In the genomic region with DNA sequence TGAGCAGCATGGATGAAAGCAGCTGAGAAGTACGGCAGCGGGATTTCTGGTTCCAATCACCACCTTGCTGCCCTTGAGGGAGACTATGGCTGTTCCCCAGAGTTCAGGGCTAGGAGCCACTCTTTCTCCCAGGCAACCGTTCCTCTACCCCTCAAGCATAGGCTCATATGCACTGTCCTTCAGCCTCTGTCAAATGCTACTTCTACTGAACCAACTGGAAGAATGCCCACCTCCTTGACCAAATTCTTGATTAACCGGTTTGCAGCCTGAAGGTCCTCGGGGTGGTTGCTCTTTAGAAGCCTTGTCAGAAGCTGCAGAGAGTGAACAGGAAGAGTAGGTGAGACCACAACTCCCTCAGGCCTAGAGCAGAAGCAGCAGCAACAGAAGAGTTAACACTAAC, we compare ENCODE assay signal across 19 cellular contexts. TPM values are rescaled to one million over a fixed set of nuclear protein-coding genes. Genes with fewer than 3 reads are reported as not detected.
A peak's percentile ranks its signal among the peaks of the same experiment; 100 is the strongest.
DNase-seq lines count a peak whose midpoint lies in the region; ATAC-seq and TF ChIP-seq lines count a peak whose summit lies in the region.
"Had no signal": no experiment of that assay in that cellular context is flagged by ENCODE, and none has a peak within 500 bp of the region (broad histone marks: within the 10 kb centered on the region; RNA-seq: fewer than 3 reads in every experiment).

No MANE protein-coding gene starts in this region.

- H3K9me3 ChIP-seq in lung (ENCODE audit: control insufficient read depth in 2 of 2, insufficient read depth in 1 of 2, low read length in 1 of 2) = no peaks in the 10 kb centered on the region
- H3K9me3 ChIP-seq in upper lobe of right lung = no peaks in the 10 kb centered on the region
- no peaks in the 10 kb centered on the region for H3K9me3 ChIP-seq in BE2C
- H3K9me3 ChIP-seq: SJSA1 had no signal

- H3K9me3 Mint-ChIP-seq in stimulated activated naive CD8-positive, alpha-beta T cell treated with anti-CD3 and anti-CD28 coated beads, Interleukin-15, Interleukin-2, amounts not matched to agents 100 ng/mL and 50 ng/mL, for 24 hours = no peaks in the 10 kb centered on the region
- H3K9me3 Mint-ChIP-seq in stimulated activated naive CD8-positive, alpha-beta T cell treated with anti-CD3 and anti-CD28 coated beads, Interleukin-15, amount 100 ng/mL, for 72 hours = no peaks in the 10 kb centered on the region
- H3K9me3 Mint-ChIP-seq: GM23338 had no signal

- peaks cover 3% of the 10 kb centered on the region for H3K4me1 Mint-ChIP-seq in stimulated activated naive CD8-positive, alpha-beta T cell treated with anti-CD3 and anti-CD28 coated beads, Interleukin-15, Interleukin-2, amounts not matched to agents 100 ng/mL and 50 ng/mL, for 24 hours (ENCODE audit: low read depth)
- H3K4me1 Mint-ChIP-seq in stimulated activated naive CD8-positive, alpha-beta T cell treated with anti-CD3 and anti-CD28 coated beads, Interleukin-15, amount 100 ng/mL, for 72 hours = no peaks in the 10 kb centered on the region
- H3K4me1 Mint-ChIP-seq: GM23338 had no signal

- H3K4me3 ChIP-seq in lung (no peak overlapping the region), upper lobe of right lung (no peak overlapping the region), BE2C (ENCODE audit: low read depth, low read length) (no peak overlapping the region)
- H3K4me3 ChIP-seq: GM23338, PC-9, SJSA1 had no signal

- TF ChIP-seq CTCF in VCaP (conservative IDR thresholded peaks at IDR 0.05) = no peak
- TF ChIP-seq CTCF in lung (IDR thresholded peaks at IDR 0.05; ENCODE audit: control extremely low read depth, extremely low read depth) = no peak
- TF ChIP-seq CTCF in upper lobe of right lung (IDR thresholded peaks at IDR 0.05) = no peak
- TF ChIP-seq CTCF in BE2C (IDR thresholded peaks at IDR 0.05; ENCODE audit: low read depth, low read length) = no peak

- no peaks in the 10 kb centered on the region for H3K27me3 Mint-ChIP-seq in stimulated activated naive CD8-positive, alpha-beta T cell treated with anti-CD3 and anti-CD28 coated beads, Interleukin-15, Interleukin-2, amounts not matched to agents 100 ng/mL and 50 ng/mL, for 24 hours
- no peaks in the 10 kb centered on the region for H3K27me3 Mint-ChIP-seq in stimulated activated naive CD8-positive, alpha-beta T cell treated with anti-CD3 and anti-CD28 coated beads, Interleukin-15, amount 100 ng/mL, for 72 hours

- H3K36me3 ChIP-seq in lung (ENCODE audit: control insufficient read depth in 2 of 2, insufficient read depth in 2 of 2, low read length in 2 of 2) (peaks cover 35 to 51% of the 10 kb centered on the region in 2 donors), upper lobe of right lung (peaks cover 97% of the 10 kb centered on the region), BE2C (peaks cover 86% of the 10 kb centered on the region)

- no peak overlapping the region for H3K4me3 Mint-ChIP-seq in stimulated activated naive CD8-positive, alpha-beta T cell treated with anti-CD3 and anti-CD28 coated beads, Interleukin-15, Interleukin-2, amounts not matched to agents 100 ng/mL and 50 ng/mL, for 24 hours
- no peak overlapping the region for H3K4me3 Mint-ChIP-seq in stimulated activated naive CD8-positive, alpha-beta T cell treated with anti-CD3 and anti-CD28 coated beads, Interleukin-15, amount 100 ng/mL, for 72 hours
- H3K4me3 Mint-ChIP-seq: GM23338 had no signal

- peak overlapping the region; percentile 19; the same call in 1 of the 2 replicates for H3K27ac ChIP-seq in VCaP
- H3K27ac ChIP-seq in lung (ENCODE audit: low read depth in 1 of 2, low read length in 1 of 2) = peak overlapping the region in 1 of 2 donors; percentile 23
- H3K27ac ChIP-seq in upper lobe of right lung = no peak overlapping the region
- H3K27ac ChIP-seq: PC-9, SJSA1 had no signal

- 74 to 92% methylated on average over 5 of the region's 5 CpGs for WGBS in lung, 2 donors

- H3K4me1 ChIP-seq in lung (ENCODE audit: control insufficient read depth in 2 of 2, insufficient read depth in 2 of 2, low read length in 2 of 2) (no peaks in the 10 kb centered on the region), upper lobe of right lung (no peaks in the 10 kb centered on the region), BE2C (no peaks in the 10 kb centered on the region)

- peaks cover 67% of the 10 kb centered on the region for H3K36me3 Mint-ChIP-seq in stimulated activated naive CD8-positive, alpha-beta T cell treated with anti-CD3 and anti-CD28 coated beads, Interleukin-15, Interleukin-2, amounts not matched to agents 100 ng/mL and 50 ng/mL, for 24 hours (ENCODE audit: low read depth)

- peak overlapping the region; percentile 51 for H3K27ac Mint-ChIP-seq in stimulated activated naive CD8-positive, alpha-beta T cell treated with anti-CD3 and anti-CD28 coated beads, Interleukin-15, Interleukin-2, amounts not matched to agents 100 ng/mL and 50 ng/mL, for 24 hours
- H3K27ac Mint-ChIP-seq in stimulated activated naive CD8-positive, alpha-beta T cell treated with anti-CD3 and anti-CD28 coated beads, Interleukin-15, amount 100 ng/mL, for 72 hours = peak overlapping the region in 1 of 2 donors; percentile 40
- H3K27ac Mint-ChIP-seq: GM23338 had no signal

- intact Hi-C loops in upper lobe of right lung (cut with DNase I) = no loop called here

- H3K27me3 ChIP-seq in lung (ENCODE audit: control insufficient read depth, insufficient read depth) (no peaks in the 10 kb centered on the region), upper lobe of right lung (no peaks in the 10 kb centered on the region), BE2C (no peaks in the 10 kb centered on the region)
- H3K27me3 ChIP-seq: SJSA1 had no signal

- DNase-seq in stimulated activated naive CD8-positive, alpha-beta T cell treated with anti-CD3 and anti-CD28 coated beads, Interleukin-15, amount 100 ng/mL, for 72 hours = no peak
- DNase-seq in lung (ENCODE audit: low spot score) (peak; percentile 86), upper lobe of right lung (no peak), NAMALWA (ENCODE audit: low spot score) (no peak), BE2C (no peak), HK-2 (ENCODE audit: unreplicated experiment) (no peak)
- DNase-seq: ACHN, COR-L47, DMS 273 treated with DMSO at 0.1 percent for 48 hours, GF-D8, NCI-H1417, NCI-H187 treated with DMSO at 0.1 percent for 48 hours, NCI-H226, NCI-H526 had no signal

- ATAC-seq in stimulated activated naive CD8-positive, alpha-beta T cell treated with anti-CD3 and anti-CD28 coated beads, Interleukin-15, amount 100 ng/mL, for 72 hours = no peak
- ATAC-seq in lung (ENCODE audit: insufficient read depth, low FRiP score) = peak; percentile 44
- ATAC-seq in upper lobe of right lung = peak; percentile 93
- ATAC-seq: GM23338 had no signal

RNA-seq across cellular contexts. Expression of gene GGA2, which starts 23.8 kb away (rescaled TPM):
- total RNA-seq in lung (100 to 1,000 TPM in 1 of 2 donors, 10 to 100 TPM in 1; 88.5 to 118 TPM), upper lobe of right lung (161 TPM)
- polyA plus RNA-seq in lung = 10 to 100 TPM; 29.4 to 39.3 TPM
- polyA plus RNA-seq in BE2C (2012; ENCODE audit: insufficient read depth, insufficient read length, low read depth) = 41.1 TPM

RNA-seq across cellular contexts. Expression of gene COG7, which starts 33.5 kb away (rescaled TPM):
- total RNA-seq in lung (10 to 100 TPM; 24.1 to 34.0 TPM), upper lobe of right lung (21.2 TPM)
- polyA plus RNA-seq in lung = 10 to 100 TPM; 14.9 to 16.0 TPM
- 18.2 TPM for polyA plus RNA-seq in BE2C (2012; ENCODE audit: insufficient read depth, insufficient read length, low read depth)
